ENCODE assay signal across 15 cellular contexts in the genomic region with DNA sequence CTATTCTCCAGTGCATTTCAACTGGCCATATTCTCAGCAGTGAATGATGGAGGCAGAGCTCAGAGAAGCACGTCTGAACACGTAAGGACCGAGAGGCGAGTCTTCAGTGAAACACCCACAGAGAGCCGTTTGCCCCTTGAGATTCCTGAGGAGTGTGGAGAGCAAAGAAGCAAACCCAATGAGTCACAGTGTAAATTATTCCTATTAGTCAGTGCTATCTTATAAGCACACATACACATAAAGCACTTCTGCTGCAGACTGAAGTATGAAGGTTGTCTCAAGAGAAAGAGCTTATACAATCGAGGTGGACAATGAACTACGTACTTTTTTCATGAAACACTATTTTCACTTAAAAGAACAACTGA. TPM values are rescaled to one million over a fixed set of nuclear protein-coding genes. Genes with fewer than 3 reads are reported as not detected.
DNase-seq lines count a peak whose midpoint lies in the region; ATAC-seq and TF ChIP-seq lines count a peak whose summit lies in the region.
"Had no signal": no experiment of that assay in that cellular context is flagged by ENCODE, and none has a peak within 500 bp of the region (broad histone marks: within the 10 kb centered on the region; RNA-seq: fewer than 3 reads in every experiment).

No MANE protein-coding gene starts in this region.

- CTCF ChIA-PET in AG04450 (lab: Charles Lee): interaction anchor here (0.8 kb wide), 1 partner anchor 203 kb away, joined by 3 read pairs; no protein-coding TSS in a partner anchor

- peaks cover 2% of the 10 kb centered on the region for H3K27me3 ChIP-seq in AG04450 (ENCODE audit: control insufficient read depth, insufficient read depth, low read length)
- no peaks in the 10 kb centered on the region for H3K27me3 ChIP-seq in kidney epithelial cell (ENCODE audit: control insufficient read depth, insufficient read depth, low read length)

- H3K27ac Mint-ChIP-seq in HFFc6: peak overlapping the region; percentile 64
- H3K27ac Mint-ChIP-seq: CD4-positive, alpha-beta T cell had no signal

- DNase-seq in AG04450 (ENCODE audit: low read depth, low spot score) (peak; percentile 87), HFFc6 (peak; percentile 82), astrocyte of the hippocampus (ENCODE audit: low read depth, low spot score) (peak; percentile 89), kidney epithelial cell (ENCODE audit: low read depth) (peak; percentile 58), MV-4-11 (lab: John Stamatoyannopoulos, UW) (no peak), pons (ENCODE audit: low spot score) (no peak)
- DNase-seq: activated CD4-positive, CD25-positive, alpha-beta regulatory T cell treated with anti-CD3 and anti-CD28 coated beads, Interleukin-2, amount 50 U/mL, for 72 hours; activated naive CD4-positive, alpha-beta T cell treated with anti-CD3 and anti-CD28 coated beads, Interleukin-2, amount 50 U/mL, for 16 hours; CD4-positive, alpha-beta T cell; erythroblast; NCI-H1930; stomach had no signal

- peaks cover 48% of the 10 kb centered on the region for H3K4me1 Mint-ChIP-seq in HFFc6 (ENCODE audit: low read depth)

- H3K9me3 Mint-ChIP-seq in HFFc6: no peaks in the 10 kb centered on the region
- H3K9me3 Mint-ChIP-seq: CD4-positive, alpha-beta T cell had no signal

- peaks cover 16% of the 10 kb centered on the region for H3K27me3 Mint-ChIP-seq in HFFc6 (ENCODE audit: insufficient read depth)
- H3K27me3 Mint-ChIP-seq: CD4-positive, alpha-beta T cell had no signal

- H3K4me3 ChIP-seq in AG04450 (ENCODE audit: low read depth, low read length): no peak overlapping the region
- no peak overlapping the region for H3K4me3 ChIP-seq in kidney epithelial cell (ENCODE audit: low read depth, low read length)
- H3K4me3 ChIP-seq: stomach had no signal

- peak overlapping the region; percentile 44; the same call in 1 of the 2 replicates for H3K4me3 Mint-ChIP-seq in HFFc6
- H3K4me3 Mint-ChIP-seq: CD4-positive, alpha-beta T cell had no signal

- H3K36me3 Mint-ChIP-seq in HFFc6 (ENCODE audit: low read depth): no peaks in the 10 kb centered on the region

- no peak for ATAC-seq in GM19452 (IDR thresholded peaks at IDR 0.05; ENCODE audit: unreplicated experiment)
- no peak for ATAC-seq in GM18511 (IDR thresholded peaks at IDR 0.05; ENCODE audit: unreplicated experiment)

- TF ChIP-seq CTCF in AG04450 (IDR thresholded peaks at IDR 0.05; ENCODE audit: low read depth, low read length) (no peak), HFFc6 (IDR thresholded peaks at IDR 0.05) (no peak), kidney epithelial cell (IDR thresholded peaks at IDR 0.05; ENCODE audit: insufficient read depth, low read length, poor library complexity, severe bottlenecking) (no peak)

- H3K36me3 ChIP-seq in kidney epithelial cell (ENCODE audit: control insufficient read depth, insufficient read depth, low read length): no peaks in the 10 kb centered on the region
- H3K36me3 ChIP-seq: stomach had no signal

- H3K27ac ChIP-seq in AG04450 (ENCODE audit: low read depth, low read length): peak overlapping the region; percentile 33
- H3K27ac ChIP-seq: HL-60, stomach had no signal

- POLR2A ChIA-PET in AG04450 (lab: Yijun Ruan, JAX): interaction anchor here (0.9 to 2.0 kb wide), 4 partner anchors 10 to 776 kb away, joined by 3 to 10 read pairs (median 4); a partner anchor contains a TSS

- no peaks in the 10 kb centered on the region for H3K9me3 ChIP-seq in AG04450 (ENCODE audit: control insufficient read depth, insufficient read depth, low read length)
- H3K9me3 ChIP-seq: stomach had no signal

RNA-seq across cellular contexts. Expression of a gene that starts 37.4 kb away (rescaled TPM):
- polyA plus RNA-seq in AG04450 (2011; rRNA removed): 4.8 and 6.0 TPM in 2 replicates
- 6.2 and 6.5 TPM in 2 replicates for polyA minus RNA-seq in AG04450 (2011; rRNA and poly(A)+ RNA removed)
- 10 to 100 TPM in 4 of 6 experiments, 1 to 10 TPM in 2; 2.7 to 13.7 (median 12.4) TPM for total RNA-seq in HFFc6 (2021; fragmentation: NEBNext Ultra II Directional; extraction: Animal tissue kit (Norgen Biotek cat#: 25700))
- 5.6 and 6.6 TPM in 2 replicates for total RNA-seq in kidney epithelial cell

Comparison
In these comparisons a context has a peak if more than half of its experiments do, and no peak if none do; other contexts are left out.
1. DNase-seq: peak in AG04450 (single experiment), HFFc6 (single experiment), astrocyte of the hippocampus (single experiment) and kidney epithelial cell (single experiment); none in MV-4-11 (single experiment) and pons (single experiment).